Comparison of ENCODE assay signal across 7 cellular contexts in genomic region chr19:3544742-3545668, GRCh38.
A peak's percentile ranks its signal among the peaks of the same experiment; 100 is the strongest.
DNase-seq lines count a peak whose midpoint lies in the region; ATAC-seq and FAIRE-seq lines count a peak whose summit lies in the region.

No MANE protein-coding gene starts in this region.

- peak; percentile 77 for ATAC-seq in effector memory CD8-positive, alpha-beta T cell (replicated peaks)

- H3K4me3 Mint-ChIP-seq in effector memory CD8-positive, alpha-beta T cell = no peak overlapping the region

- FAIRE-seq in GM18507 (lab: Jason Lieb, UNC) = peak; percentile 68

- H3K36me3 Mint-ChIP-seq in effector memory CD8-positive, alpha-beta T cell (ENCODE audit: insufficient read depth) = peaks cover 19% of the 10 kb centered on the region

- H3K9me3 Mint-ChIP-seq in effector memory CD8-positive, alpha-beta T cell = no peaks in the 10 kb centered on the region

- H3K27me3 Mint-ChIP-seq in effector memory CD8-positive, alpha-beta T cell = no peaks in the 10 kb centered on the region

- peak overlapping the region; percentile 91 to 93 for H3K27ac Mint-ChIP-seq in effector memory CD8-positive, alpha-beta T cell

- DNase-seq in GM18507 (ENCODE audit: extremely low spot score, insufficient read length, low read depth) (peak; percentile 66), NCI-H748 treated with DMSO at 0.1 percent for 48 hours (lab: John Stamatoyannopoulos, UW) (peak; percentile 2), midbrain (lab: John Stamatoyannopoulos, UW) (peak; percentile 84), SIG-M5 (lab: John Stamatoyannopoulos, UW) (no peak)
- peak; percentile 53 for DNase-seq in activated CD8-positive, alpha-beta memory T cell treated with anti-CD3 and anti-CD28 coated beads, Interleukin-2, amount 50 U/mL, for 24 hours (ENCODE audit: extremely low read depth)
- DNase-seq in effector memory CD8-positive, alpha-beta T cell = peak; percentile 82 to 86 (median 82)
- DNase-seq in stimulated activated CD8-positive, alpha-beta memory T cell treated with anti-CD3 and anti-CD28 coated beads, Interleukin-4, amount 100 ng/mL, for 24 hours (ENCODE audit: low read depth) = peak; percentile 76

- H3K4me1 Mint-ChIP-seq in effector memory CD8-positive, alpha-beta T cell (ENCODE audit: low read depth in 2 of 2) = peaks cover 8% of the 10 kb centered on the region in 2 donors
